Comparison of ENCODE assay signal across 27 cellular contexts in the genomic region with DNA sequence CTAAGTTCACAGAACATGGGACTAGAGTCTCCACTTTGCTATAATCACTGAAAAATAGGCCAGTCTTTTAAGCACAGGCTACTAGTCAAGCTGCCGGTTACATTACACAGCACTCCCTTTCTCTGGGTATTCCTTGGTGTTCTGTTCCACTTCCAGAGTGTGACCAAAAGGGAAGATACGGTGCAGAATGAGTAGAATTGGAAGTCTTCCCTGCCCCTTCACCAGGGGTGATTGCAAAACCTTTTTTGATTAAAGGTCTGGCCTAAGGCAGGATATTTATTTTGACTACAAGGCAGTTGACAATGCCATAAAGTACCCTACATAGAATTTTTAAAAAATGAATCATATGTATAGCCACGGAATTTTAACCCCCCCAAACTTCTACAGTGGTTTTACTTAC. TPM values are rescaled to one million over a fixed set of nuclear protein-coding genes. Genes with fewer than 3 reads are reported as not detected.
DNase-seq lines count a peak whose midpoint lies in the region; ATAC-seq, FAIRE-seq and TF ChIP-seq lines count a peak whose summit lies in the region.
"Had no signal": no experiment of that assay in that cellular context is flagged by ENCODE, and none has a peak within 500 bp of the region (broad histone marks: within the 10 kb centered on the region; RNA-seq: fewer than 3 reads in every experiment).

No MANE protein-coding gene starts in this region.

- no peak for TF ChIP-seq RAD21 in HepG2 (CRISPR knock-in tag; IDR thresholded peaks at IDR 0.05)

- H3K27ac ChIP-seq in right lobe of liver (no peak overlapping the region), HepG2 (ENCODE audit: extremely low read length, insufficient read depth, low read length) (no peak overlapping the region), OCI-LY7 (ENCODE audit: low read depth, low read length, poor library complexity, severe bottlenecking) (no peak overlapping the region)

- TF ChIP-seq EP300 in HepG2 (IDR thresholded peaks at IDR 0.05; ENCODE audit: low read depth in 2 of 2, low read length in 2 of 2) (no peak), HepG2 (CRISPR knock-in tag; IDR thresholded peaks at IDR 0.05; ENCODE audit: borderline replicate concordance) (no peak)

- no peaks in the 10 kb centered on the region for H3K9me3 Mint-ChIP-seq in activated CD8-positive, alpha-beta T cell treated with anti-CD3 and anti-CD28 coated beads, Interleukin-2, amount 10 ng/mL, durations not matched to agents 7 days and 5 days (ENCODE audit: insufficient read depth)
- H3K9me3 Mint-ChIP-seq: activated CD4-positive, alpha-beta memory T cell treated with anti-CD3 and anti-CD28 coated beads, Interleukin-2, amount 10 ng/mL, durations not matched to agents 7 days and 5 days; activated naive CD8-positive, alpha-beta T cell treated with anti-CD3 and anti-CD28 coated beads, Interleukin-2, amount 50 U/mL, for 24 hours; effector memory CD8-positive, alpha-beta T cell; IgD-negative memory B cell; memory B cell had no signal

- peaks cover 0 to 22% (median 3%) of the 10 kb centered on the region in 4 donors for H3K4me1 ChIP-seq in right lobe of liver
- no peaks in the 10 kb centered on the region for H3K4me1 ChIP-seq in HepG2 (ENCODE audit: insufficient read depth, low read length)
- H3K4me1 ChIP-seq in adipocyte (ENCODE audit: control insufficient read depth, insufficient read depth, low read length): peaks cover 32% of the 10 kb centered on the region
- H3K4me1 ChIP-seq in OCI-LY7 (ENCODE audit: insufficient read depth, low read length, poor library complexity, severe bottlenecking): no peaks in the 10 kb centered on the region
- H3K4me1 ChIP-seq: HAP-1 had no signal

- TF ChIP-seq POLR2A in right lobe of liver (IDR thresholded peaks at IDR 0.05) (no peak), HepG2 (IDR thresholded peaks at IDR 0.05; ENCODE audit: insufficient read depth in 1 of 2, low read depth in 2 of 2, low read length in 2 of 2) (no peak)

- in situ Hi-C loops in HepG2 (cut with HindIII; ENCODE audit: extremely low pct_ligation_motif_present, low pct_unique_long_range_greater_than_20kb): no loop called here

- H3K4me2 ChIP-seq in HepG2 (ENCODE audit: low read depth, low read length) (no peak overlapping the region), OCI-LY7 (ENCODE audit: low read length) (no peak overlapping the region)

- H2AFZ ChIP-seq in HepG2 (ENCODE audit: low read length) (no peak overlapping the region), OCI-LY7 (ENCODE audit: low read length) (no peak overlapping the region)

- 54% methylated on average over 3 of the region's 3 CpGs for WGBS in right lobe of liver (ENCODE audit: insufficient coverage, low coverage, low lambda C conversion rate, missing lambda C conversion rate)
- 94% methylated on average over 3 of the region's 3 CpGs for WGBS in HepG2 (ENCODE audit: low lambda C conversion rate)

- H3K36me3 Mint-ChIP-seq in activated CD8-positive, alpha-beta T cell treated with anti-CD3 and anti-CD28 coated beads, Interleukin-2, amount 10 ng/mL, durations not matched to agents 7 days and 5 days (ENCODE audit: low read depth): peaks cover 54% of the 10 kb centered on the region

- H3K4me3 ChIP-seq in right lobe of liver (no peak overlapping the region), HepG2 (replicated peaks in 1 of 3; ENCODE audit: insufficient read depth in 1 of 3, low read depth in 2 of 3, low read length in 3 of 3) (no peak overlapping the region), adipocyte (ENCODE audit: low read length) (peak overlapping the region; percentile 24), OCI-LY7 (ENCODE audit: low read depth, low read length, poor library complexity, severe bottlenecking) (no peak overlapping the region)
- H3K4me3 ChIP-seq: GM12878, HAP-1, MG63 had no signal

- H3K9ac ChIP-seq in HepG2 (ENCODE audit: insufficient read depth, low read depth, low read length) (no peak overlapping the region), adipocyte (ENCODE audit: low read length) (peak overlapping the region; percentile 54)

- H3K27me3 ChIP-seq in right lobe of liver (no peaks in the 10 kb centered on the region), HepG2 (ENCODE audit: control insufficient read depth in 1 of 2, insufficient read depth in 2 of 2, low read length in 2 of 2) (no peaks in the 10 kb centered on the region), adipocyte (replicated peaks; ENCODE audit: control insufficient read depth, insufficient read depth, low read length) (no peaks in the 10 kb centered on the region)
- H3K27me3 ChIP-seq: MG63 had no signal

- H3K36me3 ChIP-seq in right lobe of liver: peaks cover 0 to 54% (median 26%) of the 10 kb centered on the region in 4 donors
- peaks cover 19 to 75% of the 10 kb centered on the region in 2 experiments for H3K36me3 ChIP-seq in HepG2 (replicated peaks in 1 of 2; ENCODE audit: control insufficient read depth in 1 of 2, insufficient read depth in 2 of 2, low read length in 2 of 2)
- H3K36me3 ChIP-seq in adipocyte (ENCODE audit: control insufficient read depth, insufficient read depth, low read length, severe bottlenecking): peaks cover 63% of the 10 kb centered on the region
- H3K36me3 ChIP-seq in OCI-LY7 (ENCODE audit: insufficient read depth, low read length): peaks cover 96% of the 10 kb centered on the region

- POLR2A ChIA-PET in HepG2 (lab: Yijun Ruan, JAX) (no interaction called here), OCI-LY7 (lab: Charles Lee) (no interaction called here)
- POLR2A ChIA-PET in activated CD8-positive, alpha-beta T cell treated with anti-CD3 and anti-CD28 coated beads, Interleukin-2, amount 10 ng/mL, durations not matched to agents 7 days and 5 days (lab: Charles Lee): no interaction called here

- H3K27ac Mint-ChIP-seq in activated CD8-positive, alpha-beta T cell treated with anti-CD3 and anti-CD28 coated beads, Interleukin-2, amount 10 ng/mL, durations not matched to agents 7 days and 5 days: no peak overlapping the region
- H3K27ac Mint-ChIP-seq: activated CD4-positive, alpha-beta memory T cell treated with anti-CD3 and anti-CD28 coated beads, Interleukin-2, amount 10 ng/mL, durations not matched to agents 7 days and 5 days; activated naive CD8-positive, alpha-beta T cell treated with anti-CD3 and anti-CD28 coated beads, Interleukin-2, amount 50 U/mL, for 24 hours; effector memory CD8-positive, alpha-beta T cell; IgD-negative memory B cell; memory B cell; progenitor cell of endocrine pancreas had no signal

- peak in 3 of 4 donors; percentile 15 to 44 (median 40) for ATAC-seq in right lobe of liver
- ATAC-seq in HepG2: no peak
- no peak for ATAC-seq in HG02973 (IDR thresholded peaks at IDR 0.05; ENCODE audit: unreplicated experiment)
- ATAC-seq in activated CD8-positive, alpha-beta T cell treated with anti-CD3 and anti-CD28 coated beads, Interleukin-2, amount 10 ng/mL, durations not matched to agents 7 days and 5 days: no peak
- ATAC-seq: activated CD4-positive, CD25-positive, alpha-beta regulatory T cell treated with anti-CD3 and anti-CD28 coated beads, Interleukin-2, amount 50 U/mL, for 24 hours; activated naive CD8-positive, alpha-beta T cell treated with anti-CD3 and anti-CD28 coated beads, Interleukin-2, amount 50 U/mL, for 24 hours; effector memory CD8-positive, alpha-beta T cell; GM12878 had no signal

- no peaks in the 10 kb centered on the region for H4K20me1 ChIP-seq in HepG2 (ENCODE audit: insufficient read depth, low read length)
- no peaks in the 10 kb centered on the region for H4K20me1 ChIP-seq in OCI-LY7 (ENCODE audit: insufficient read depth, low read length)

- TF ChIP-seq CTCF in right lobe of liver (IDR thresholded peaks at IDR 0.05) (no peak), HepG2 (CRISPR knock-in tag; IDR thresholded peaks at IDR 0.05) (no peak), OCI-LY7 (conservative IDR thresholded peaks at IDR 0.05; ENCODE audit: low read length) (no peak)

- no peaks in the 10 kb centered on the region for H3K27me3 Mint-ChIP-seq in activated CD8-positive, alpha-beta T cell treated with anti-CD3 and anti-CD28 coated beads, Interleukin-2, amount 10 ng/mL, durations not matched to agents 7 days and 5 days (ENCODE audit: low read depth)
- H3K27me3 Mint-ChIP-seq: activated CD4-positive, alpha-beta memory T cell treated with anti-CD3 and anti-CD28 coated beads, Interleukin-2, amount 10 ng/mL, durations not matched to agents 7 days and 5 days; activated naive CD8-positive, alpha-beta T cell treated with anti-CD3 and anti-CD28 coated beads, Interleukin-2, amount 50 U/mL, for 24 hours; effector memory CD8-positive, alpha-beta T cell; IgD-negative memory B cell; memory B cell; progenitor cell of endocrine pancreas had no signal

- H3K9me3 ChIP-seq in right lobe of liver (no peaks in the 10 kb centered on the region), HepG2 (ENCODE audit: low read length) (no peaks in the 10 kb centered on the region), adipocyte (ENCODE audit: control insufficient read depth, low read length) (no peaks in the 10 kb centered on the region), OCI-LY7 (ENCODE audit: low read length) (no peaks in the 10 kb centered on the region)
- H3K9me3 ChIP-seq: HAP-1 had no signal

- no peak overlapping the region for H3K4me3 Mint-ChIP-seq in activated CD8-positive, alpha-beta T cell treated with anti-CD3 and anti-CD28 coated beads, Interleukin-2, amount 10 ng/mL, durations not matched to agents 7 days and 5 days
- H3K4me3 Mint-ChIP-seq: activated CD4-positive, alpha-beta memory T cell treated with anti-CD3 and anti-CD28 coated beads, Interleukin-2, amount 10 ng/mL, durations not matched to agents 7 days and 5 days; activated naive CD8-positive, alpha-beta T cell treated with anti-CD3 and anti-CD28 coated beads, Interleukin-2, amount 50 U/mL, for 24 hours; effector memory CD8-positive, alpha-beta T cell; IgD-negative memory B cell; memory B cell had no signal

- no peaks in the 10 kb centered on the region for H3K9me2 ChIP-seq in OCI-LY7 (ENCODE audit: insufficient read depth, low read length)

- H3K79me2 ChIP-seq in HepG2 (ENCODE audit: insufficient read depth, low read length) (no peaks in the 10 kb centered on the region), OCI-LY7 (ENCODE audit: insufficient read depth, low read depth, low read length) (no peaks in the 10 kb centered on the region)

- no peak for FAIRE-seq in HepG2 (lab: Jason Lieb, UNC)
- FAIRE-seq in RCC 7860 (lab: Jason Lieb, UNC): no peak
- FAIRE-seq: colon, GM12878, TTC549 had no signal

- DNase-seq in right lobe of liver (no peak), HepG2 (ENCODE audit: low spot score) (no peak), adipocyte (ENCODE audit: low read depth) (peak; percentile 61), hepatic stellate cell (ENCODE audit: low spot score) (peak; percentile 19), OCI-LY7 (ENCODE audit: low spot score) (no peak), RCC 7860 (ENCODE audit: low spot score) (no peak)
- no peak for DNase-seq in activated CD8-positive, alpha-beta T cell treated with anti-CD3 and anti-CD28 coated beads, Interleukin-2, amount 10 ng/mL, durations not matched to agents 7 days and 5 days
- DNase-seq: activated CD4-positive, alpha-beta memory T cell treated with anti-CD3 and anti-CD28 coated beads, Interleukin-2, amount 10 ng/mL, durations not matched to agents 7 days and 5 days; activated gamma-delta T cell; activated naive CD8-positive, alpha-beta T cell treated with anti-CD3 and anti-CD28 coated beads, Interleukin-2, amount 50 U/mL, for 24 hours; DMS53; effector memory CD8-positive, alpha-beta T cell; MG63; NCI-H1417 treated with DMSO at 0.1 percent for 48 hours; NCI-H510A treated with DMSO at 0.1 percent for 48 hours; stimulated activated CD8-positive, alpha-beta memory T cell treated with anti-CD3 and anti-CD28 coated beads, Interleukin-4, amount 100 ng/mL, for 48 hours; T-helper 1 cell; trophoblast cell had no signal

- CTCF ChIA-PET in HepG2 (lab: Yijun Ruan, JAX; ENCODE audit: low intra/inter-chr PET ratio, low total read pairs): no interaction called here
- CTCF ChIA-PET in OCI-LY7 (lab: Charles Lee; ENCODE audit: unreplicated experiment): no interaction called here
- CTCF ChIA-PET in activated CD8-positive, alpha-beta T cell treated with anti-CD3 and anti-CD28 coated beads, Interleukin-2, amount 10 ng/mL, durations not matched to agents 7 days and 5 days (lab: Charles Lee): no interaction called here

- intact Hi-C loops in right lobe of liver (cut with DNase I) (no loop called here), HepG2 (cut with micrococcal nuclease; ENCODE audit: unreplicated experiment) (no loop called here), OCI-LY7 (cut with micrococcal nuclease; ENCODE audit: unreplicated experiment) (no loop called here)

- no peaks in the 10 kb centered on the region for H3K4me1 Mint-ChIP-seq in activated CD8-positive, alpha-beta T cell treated with anti-CD3 and anti-CD28 coated beads, Interleukin-2, amount 10 ng/mL, durations not matched to agents 7 days and 5 days (ENCODE audit: low read depth)
- H3K4me1 Mint-ChIP-seq: activated CD4-positive, alpha-beta memory T cell treated with anti-CD3 and anti-CD28 coated beads, Interleukin-2, amount 10 ng/mL, durations not matched to agents 7 days and 5 days; activated naive CD8-positive, alpha-beta T cell treated with anti-CD3 and anti-CD28 coated beads, Interleukin-2, amount 50 U/mL, for 24 hours; IgD-negative memory B cell had no signal

- BruUV-seq in HepG2 (replicated peaks; lab: Mats Ljungman, UMichigan) (no TSS peak), OCI-LY7 (replicated peaks; lab: Mats Ljungman, UMichigan) (no TSS peak)

RNA-seq across cellular contexts. Expression of gene ADORA2A, which starts 59.6 kb away (rescaled TPM):
- total RNA-seq in right lobe of liver (1 to 10 TPM; 2.0 to 7.7 (median 3.6) TPM), HepG2 (2016; rRNA removed; fragmentation: Illumina TruSeq; extraction: Trizol) (3.3 and 4.0 TPM in 2 replicates), OCI-LY7 (2022) (29.5 and 35.0 TPM in 2 replicates)
- 1.3 and 1.5 TPM in 2 replicates for total RNA-seq in HepG2 (2016; cell fraction: cytosol; rRNA removed; fragmentation: Illumina TruSeq; extraction: Trizol; ENCODE audit: low read depth)
- 3.1 and 3.5 TPM in 2 replicates for total RNA-seq in HepG2 (2016; cell fraction: insoluble cytoplasmic fraction; rRNA removed; fragmentation: Illumina TruSeq; extraction: Trizol)
- 2.9 and 5.0 TPM in 2 replicates for total RNA-seq in HepG2 (2016; cell fraction: membrane; rRNA removed; fragmentation: Illumina TruSeq; extraction: Trizol)
- 2.4 TPM in 2 replicates for total RNA-seq in HepG2 (2016; cell fraction: nucleus; rRNA removed; fragmentation: Illumina TruSeq; extraction: Trizol)
- polyA plus RNA-seq in HepG2 (2011; rRNA removed): 5.0 and 7.3 TPM in 2 replicates
- 4.4 and 5.8 TPM in 2 replicates for polyA plus RNA-seq in HepG2 (2011; cell fraction: cytosol; rRNA removed)
- polyA plus RNA-seq in HepG2 (2011; cell fraction: nucleus; rRNA removed): 15.5 and 20.4 TPM in 2 replicates
- polyA plus RNA-seq in HepG2 (2012): 7.5 and 9.0 TPM in 2 replicates
- 1.3 and 1.7 TPM in 2 replicates for polyA plus RNA-seq in HepG2 (2016; cell fraction: cytosol; fragmentation: Illumina TruSeq; extraction: Trizol; ENCODE audit: low read depth)
- 3.1 and 3.9 TPM in 2 replicates for polyA plus RNA-seq in HepG2 (2016; cell fraction: insoluble cytoplasmic fraction; fragmentation: Illumina TruSeq; extraction: Trizol; ENCODE audit: low read depth)
- polyA plus RNA-seq in HepG2 (2016; cell fraction: membrane; fragmentation: Illumina TruSeq; extraction: Trizol; ENCODE audit: low read depth): 2.3 and 3.2 TPM in 2 replicates
- 4.1 and 4.2 TPM in 2 replicates for polyA plus RNA-seq in HepG2 (2016; cell fraction: nucleus; fragmentation: Illumina TruSeq; extraction: Trizol; ENCODE audit: insufficient read depth, low read depth)
- polyA minus RNA-seq in HepG2 (2011; rRNA and poly(A)+ RNA removed; ENCODE audit: low replicate concordance): 3.1 and 18.4 TPM in 2 replicates
- polyA minus RNA-seq in HepG2 (2011; cell fraction: cytosol; rRNA and poly(A)+ RNA removed): 1.4 and 2.7 TPM in 2 replicates
- 4.9 and 7.1 TPM in 2 replicates for polyA minus RNA-seq in HepG2 (2011; cell fraction: nucleus; rRNA and poly(A)+ RNA removed)
- 31.2 and 35.7 TPM in 2 replicates for total RNA-seq in OCI-LY7 (2014; rRNA removed; shearing (Covaris generic))
- 10 to 100 TPM; 20.3 to 20.4 TPM for total RNA-seq in activated CD8-positive, alpha-beta T cell treated with anti-CD3 and anti-CD28 coated beads, Interleukin-2, amount 10 ng/mL, durations not matched to agents 7 days and 5 days

Comparison
In these comparisons a context has a peak if more than half of its experiments do, and no peak if none do; other contexts are left out.
1. ATAC-seq: peak in right lobe of liver (3 of 4); none in HepG2 (single experiment), HG02973 (single experiment) and activated CD8-positive, alpha-beta T cell treated with anti-CD3 and anti-CD28 coated beads, Interleukin-2, amount 10 ng/mL, durations not matched to agents 7 days and 5 days (single experiment).
2. DNase-seq: peak in adipocyte (single experiment) and hepatic stellate cell (single experiment); none in right lobe of liver (0 of 3), HepG2 (single experiment), OCI-LY7 (single experiment), activated CD8-positive, alpha-beta T cell treated with anti-CD3 and anti-CD28 coated beads, Interleukin-2, amount 10 ng/mL, durations not matched to agents 7 days and 5 days (single experiment) and RCC 7860 (single experiment).